ENCODE assay signal across 1 cellular context in genomic region chr9:124350485-124351263, GRCh38.
A peak's percentile ranks its signal among the peaks of the same experiment; 100 is the strongest.
TF ChIP-seq lines count a peak whose summit lies in the region.

No MANE protein-coding gene starts in this region.

TF ChIP-seq in HepG2, 621 proteins besides CTCF, POLR2A, EP300 and RAD21 (continued from another document and continues in another):
- TF ChIP-seq ZNF687 (CRISPR knock-in tag; IDR thresholded peaks at IDR 0.05) (peak; percentile 69), POLR2G (IDR thresholded peaks at IDR 0.05; ENCODE audit: low read depth, low read length) (no peak), LCORL (IDR thresholded peaks at IDR 0.05) (no peak), LCORL (CRISPR knock-in tag; IDR thresholded peaks at IDR 0.05) (0 out of 2 replicates have a peak, but pooled peaks have one; percentile 40), ZNF557 (CRISPR knock-in tag; IDR thresholded peaks at IDR 0.05) (no peak), ZNF441 (CRISPR knock-in tag; IDR thresholded peaks at IDR 0.05; ENCODE audit: borderline replicate concordance) (no peak), YEATS2 (CRISPR knock-in tag; IDR thresholded peaks at IDR 0.05; ENCODE audit: borderline replicate concordance) (no peak), ARID5B (CRISPR knock-in tag; IDR thresholded peaks at IDR 0.05) (peak; percentile 44; the same call in 1 of the 2 replicates), ZNF121 (CRISPR knock-in tag; IDR thresholded peaks at IDR 0.05) (0 out of 2 replicates have a peak, but pooled peaks have one; percentile 33), HNF4G (IDR thresholded peaks at IDR 0.05; ENCODE audit: borderline replicate concordance, low read depth, low read length) (peak; percentile 70), HNF4G (CRISPR knock-in tag; IDR thresholded peaks at IDR 0.05; ENCODE audit: borderline replicate concordance, low read depth) (no peak; the same call in 1 of the 2 replicates), ZEB1 (IDR thresholded peaks at IDR 0.05; ENCODE audit: insufficient replicate concordance, low read depth) (no peak), ZBTB37 (CRISPR knock-in tag; IDR thresholded peaks at IDR 0.05) (no peak), SKI (IDR thresholded peaks at IDR 0.05; ENCODE audit: partially characterized antibody) (no peak), GATAD2A (CRISPR knock-in tag; IDR thresholded peaks at IDR 0.05) (peak; percentile 41; the same call in 1 of the 2 replicates), MAX (IDR thresholded peaks at IDR 0.05) (peak; percentile 67; the same call in 1 of the 2 replicates), ESRRA (CRISPR knock-in tag; IDR thresholded peaks at IDR 0.05; ENCODE audit: low read depth) (no peak), ZFP1 (CRISPR knock-in tag; IDR thresholded peaks at IDR 0.05) (no peak), ZNF629 (CRISPR knock-in tag; conservative IDR thresholded peaks at IDR 0.05) (no peak), NCOR1 (IDR thresholded peaks at IDR 0.05; ENCODE audit: borderline replicate concordance, low read length) (peak; percentile 34; the same call in 1 of the 2 replicates), KLF9 (CRISPR knock-in tag; IDR thresholded peaks at IDR 0.05; ENCODE audit: low read depth) (no peak), HMGXB3 (CRISPR knock-in tag; IDR thresholded peaks at IDR 0.05; ENCODE audit: borderline replicate concordance) (no peak), PAX8 (CRISPR knock-in tag; IDR thresholded peaks at IDR 0.05; ENCODE audit: borderline replicate concordance) (no peak), PAXIP1 (CRISPR knock-in tag; conservative IDR thresholded peaks at IDR 0.05) (peak; percentile 71), SAP130 (CRISPR knock-in tag; IDR thresholded peaks at IDR 0.05; ENCODE audit: low read depth) (peak; percentile 48; the same call in 1 of the 2 replicates)
- TF ChIP-seq, protein P1, sequence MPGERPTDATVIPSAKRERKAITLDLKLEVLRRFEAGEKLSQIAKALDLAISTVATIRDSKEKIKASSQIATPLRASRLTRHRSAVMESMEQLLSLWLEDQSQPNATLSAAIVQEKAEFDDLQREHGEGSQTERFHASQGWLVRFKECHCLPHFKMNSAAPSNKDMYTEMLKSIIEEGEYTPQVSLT (CRISPR knock-in tag; IDR thresholded peaks at IDR 0.05; ENCODE audit: borderline replicate concordance, low read depth) = no peak
- TF ChIP-seq, protein P2, sequence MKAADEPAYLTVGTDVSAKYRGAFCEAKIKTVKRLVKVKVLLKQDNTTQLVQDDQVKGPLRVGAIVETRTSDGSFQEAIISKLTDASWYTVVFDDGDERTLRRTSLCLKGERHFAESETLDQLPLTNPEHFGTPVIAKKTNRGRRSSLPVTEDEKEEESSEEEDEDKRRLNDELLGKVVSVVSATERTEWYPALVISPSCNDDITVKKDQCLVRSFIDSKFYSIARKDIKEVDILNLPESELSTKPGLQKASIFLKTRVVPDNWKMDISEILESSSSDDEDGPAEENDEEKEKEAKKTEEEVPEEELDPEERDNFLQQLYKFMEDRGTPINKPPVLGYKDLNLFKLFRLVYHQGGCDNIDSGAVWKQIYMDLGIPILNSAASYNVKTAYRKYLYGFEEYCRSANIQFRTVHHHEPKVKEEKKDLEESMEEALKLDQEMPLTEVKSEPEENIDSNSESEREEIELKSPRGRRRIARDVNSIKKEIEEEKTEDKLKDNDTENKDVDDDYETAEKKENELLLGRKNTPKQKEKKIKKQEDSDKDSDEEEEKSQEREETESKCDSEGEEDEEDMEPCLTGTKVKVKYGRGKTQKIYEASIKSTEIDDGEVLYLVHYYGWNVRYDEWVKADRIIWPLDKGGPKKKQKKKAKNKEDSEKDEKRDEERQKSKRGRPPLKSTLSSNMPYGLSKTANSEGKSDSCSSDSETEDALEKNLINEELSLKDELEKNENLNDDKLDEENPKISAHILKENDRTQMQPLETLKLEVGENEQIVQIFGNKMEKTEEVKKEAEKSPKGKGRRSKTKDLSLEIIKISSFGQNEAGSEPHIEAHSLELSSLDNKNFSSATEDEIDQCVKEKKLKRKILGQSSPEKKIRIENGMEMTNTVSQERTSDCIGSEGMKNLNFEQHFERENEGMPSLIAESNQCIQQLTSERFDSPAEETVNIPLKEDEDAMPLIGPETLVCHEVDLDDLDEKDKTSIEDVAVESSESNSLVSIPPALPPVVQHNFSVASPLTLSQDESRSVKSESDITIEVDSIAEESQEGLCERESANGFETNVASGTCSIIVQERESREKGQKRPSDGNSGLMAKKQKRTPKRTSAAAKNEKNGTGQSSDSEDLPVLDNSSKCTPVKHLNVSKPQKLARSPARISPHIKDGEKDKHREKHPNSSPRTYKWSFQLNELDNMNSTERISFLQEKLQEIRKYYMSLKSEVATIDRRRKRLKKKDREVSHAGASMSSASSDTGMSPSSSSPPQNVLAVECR (CRISPR knock-in tag; IDR thresholded peaks at IDR 0.05; ENCODE audit: borderline replicate concordance) = peak; percentile 54; the same call in 1 of the 2 replicates
- TF ChIP-seq, protein P3, sequence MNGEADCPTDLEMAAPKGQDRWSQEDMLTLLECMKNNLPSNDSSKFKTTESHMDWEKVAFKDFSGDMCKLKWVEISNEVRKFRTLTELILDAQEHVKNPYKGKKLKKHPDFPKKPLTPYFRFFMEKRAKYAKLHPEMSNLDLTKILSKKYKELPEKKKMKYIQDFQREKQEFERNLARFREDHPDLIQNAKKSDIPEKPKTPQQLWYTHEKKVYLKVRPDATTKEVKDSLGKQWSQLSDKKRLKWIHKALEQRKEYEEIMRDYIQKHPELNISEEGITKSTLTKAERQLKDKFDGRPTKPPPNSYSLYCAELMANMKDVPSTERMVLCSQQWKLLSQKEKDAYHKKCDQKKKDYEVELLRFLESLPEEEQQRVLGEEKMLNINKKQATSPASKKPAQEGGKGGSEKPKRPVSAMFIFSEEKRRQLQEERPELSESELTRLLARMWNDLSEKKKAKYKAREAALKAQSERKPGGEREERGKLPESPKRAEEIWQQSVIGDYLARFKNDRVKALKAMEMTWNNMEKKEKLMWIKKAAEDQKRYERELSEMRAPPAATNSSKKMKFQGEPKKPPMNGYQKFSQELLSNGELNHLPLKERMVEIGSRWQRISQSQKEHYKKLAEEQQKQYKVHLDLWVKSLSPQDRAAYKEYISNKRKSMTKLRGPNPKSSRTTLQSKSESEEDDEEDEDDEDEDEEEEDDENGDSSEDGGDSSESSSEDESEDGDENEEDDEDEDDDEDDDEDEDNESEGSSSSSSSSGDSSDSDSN (CRISPR knock-in tag; IDR thresholded peaks at IDR 0.05) = no peak
